In the genomic region with DNA sequence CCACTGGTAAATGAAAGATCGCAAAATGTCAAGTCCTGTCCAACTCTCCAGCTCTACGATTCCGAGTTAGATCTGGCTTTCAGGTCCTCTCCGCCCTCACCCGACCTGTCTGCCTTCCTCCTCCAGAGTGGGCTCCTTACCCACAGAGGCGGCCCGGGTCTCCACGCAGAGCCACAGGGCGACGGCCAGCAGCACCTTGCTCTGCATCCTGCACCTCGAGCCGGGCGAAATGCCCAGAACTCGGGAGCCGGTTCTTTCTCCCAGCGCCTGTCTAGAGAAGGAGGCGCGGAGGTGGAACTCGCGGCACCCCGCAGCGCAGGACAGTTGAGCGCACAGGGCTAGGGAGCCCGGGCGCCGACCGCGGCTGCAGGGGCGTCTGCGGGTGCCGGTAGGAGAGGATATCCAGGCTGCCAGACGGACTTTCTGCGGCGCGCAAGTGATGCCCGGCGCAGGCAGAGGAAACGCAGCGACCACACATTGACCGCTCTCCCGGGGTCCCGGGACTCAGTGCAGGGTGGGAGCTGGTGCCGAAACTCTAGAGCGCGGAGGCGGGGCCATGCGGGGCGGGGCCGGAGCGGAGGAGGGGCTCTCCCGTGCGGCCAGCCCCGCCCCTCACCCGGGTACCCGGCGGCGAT, we compare ENCODE assay signal across 1 cellular context.
TF ChIP-seq lines count a peak whose summit lies in the region.

A gene (minus strand): TSS at position 509 of the 635 bp plus-strand sequence. CDS start 302 bp downstream, at position 207.

TF ChIP-seq in HEK293, 187 proteins besides CTCF, POLR2A, EP300 and RAD21 (continued from another document):
- TF ChIP-seq, protein P1, sequence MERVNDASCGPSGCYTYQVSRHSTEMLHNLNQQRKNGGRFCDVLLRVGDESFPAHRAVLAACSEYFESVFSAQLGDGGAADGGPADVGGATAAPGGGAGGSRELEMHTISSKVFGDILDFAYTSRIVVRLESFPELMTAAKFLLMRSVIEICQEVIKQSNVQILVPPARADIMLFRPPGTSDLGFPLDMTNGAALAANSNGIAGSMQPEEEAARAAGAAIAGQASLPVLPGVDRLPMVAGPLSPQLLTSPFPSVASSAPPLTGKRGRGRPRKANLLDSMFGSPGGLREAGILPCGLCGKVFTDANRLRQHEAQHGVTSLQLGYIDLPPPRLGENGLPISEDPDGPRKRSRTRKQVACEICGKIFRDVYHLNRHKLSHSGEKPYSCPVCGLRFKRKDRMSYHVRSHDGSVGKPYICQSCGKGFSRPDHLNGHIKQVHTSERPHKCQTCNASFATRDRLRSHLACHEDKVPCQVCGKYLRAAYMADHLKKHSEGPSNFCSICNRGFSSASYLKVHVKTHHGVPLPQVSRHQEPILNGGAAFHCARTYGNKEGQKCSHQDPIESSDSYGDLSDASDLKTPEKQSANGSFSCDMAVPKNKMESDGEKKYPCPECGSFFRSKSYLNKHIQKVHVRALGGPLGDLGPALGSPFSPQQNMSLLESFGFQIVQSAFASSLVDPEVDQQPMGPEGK (tag by site-specific recombination; IDR thresholded peaks at IDR 0.05), result 0 out of 2 replicates have a peak, but pooled peaks have one; percentile 10
- no peak for TF ChIP-seq ZNF548 (tag by site-specific recombination; IDR thresholded peaks at IDR 0.05)
- no peak for TF ChIP-seq ZFP69B (tag by site-specific recombination; IDR thresholded peaks at IDR 0.05)
